Comparison of ENCODE assay signal across 1 cellular context in the genomic region with DNA sequence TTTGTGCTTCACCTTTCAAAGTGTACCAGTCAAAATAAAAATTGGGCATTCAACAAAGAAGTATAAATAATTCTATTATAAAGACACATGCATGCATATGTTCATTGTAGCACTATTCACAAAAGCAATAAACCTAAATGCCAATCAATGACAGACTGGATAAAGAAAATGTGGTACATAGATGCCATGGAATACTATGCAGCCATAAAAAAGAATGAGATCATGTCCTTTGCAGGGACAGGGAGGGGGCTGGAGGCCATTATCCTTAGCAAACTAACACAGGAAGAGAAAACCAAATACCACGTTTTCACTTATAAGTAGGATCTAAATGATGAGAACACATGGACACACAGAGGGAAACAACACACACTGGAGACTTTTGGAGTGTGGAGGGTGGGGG. TPM values are rescaled to one million over a fixed set of nuclear protein-coding genes. Genes with fewer than 3 reads are reported as not detected.
"Had no signal": no experiment of that assay in that cellular context is flagged by ENCODE, and none has a peak within 500 bp of the region (broad histone marks: within the 10 kb centered on the region; RNA-seq: fewer than 3 reads in every experiment).

No MANE protein-coding gene starts in this region.

RNA-seq across cellular contexts. Expression of a gene that starts 55.7 kb away (rescaled TPM):
- total RNA-seq: HT-29 had no signal
